Comparison of ENCODE assay signal across 1 cellular context in the genomic region with DNA sequence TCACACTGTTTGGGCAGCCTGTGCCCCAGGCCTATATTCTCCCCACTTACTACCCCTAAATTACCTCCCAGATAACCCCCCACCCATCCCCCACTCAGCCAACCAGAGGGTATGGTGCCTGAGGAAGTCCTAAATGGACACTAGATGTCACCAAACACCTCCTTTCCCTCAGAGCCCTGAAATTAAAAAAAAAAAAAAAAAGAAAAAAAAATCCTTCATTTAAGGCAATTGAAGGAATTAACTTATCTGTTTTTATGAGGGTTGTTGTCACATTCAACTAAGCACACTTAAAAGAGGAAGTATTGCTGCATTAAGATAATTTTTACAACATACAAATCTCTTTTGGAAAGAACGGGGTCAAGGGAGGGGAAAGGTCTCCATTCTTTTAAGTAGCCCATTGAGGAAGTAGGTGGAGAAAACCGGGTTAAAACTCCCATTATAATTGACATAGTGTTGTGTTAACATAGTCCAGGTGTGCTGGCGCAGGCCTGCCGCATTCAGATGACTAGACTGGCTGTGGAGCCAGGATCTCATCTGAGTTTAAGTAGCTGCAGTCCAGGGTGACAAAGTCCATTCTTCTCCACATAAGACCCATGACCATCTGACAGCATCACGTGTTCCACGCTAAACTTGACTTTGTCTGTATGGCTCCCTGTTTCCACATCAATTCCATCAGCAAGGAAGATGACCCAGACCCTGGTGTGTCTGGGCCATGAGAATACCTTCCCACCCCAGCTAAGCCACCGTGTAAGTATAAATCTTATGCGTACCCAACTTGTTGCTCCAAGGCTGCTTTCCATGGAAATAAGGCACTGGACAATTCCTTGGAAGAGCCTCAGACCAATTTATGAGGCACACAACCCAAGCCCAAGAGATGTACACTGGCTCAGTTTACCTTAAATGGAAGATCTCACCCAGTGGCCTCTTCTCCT.
TF ChIP-seq lines count a peak whose summit lies in the region.

No MANE protein-coding gene starts in this region.

TF ChIP-seq in HepG2, 621 proteins besides CTCF, POLR2A, EP300 and RAD21 (continues in another document):
- TF ChIP-seq SMC3 (IDR thresholded peaks at IDR 0.05; ENCODE audit: low read length) = peak; percentile 41; the same call in 1 of the 2 replicates
- no peak for TF ChIP-seq RBAK (CRISPR knock-in tag; IDR thresholded peaks at IDR 0.05)
- no peak for TF ChIP-seq ZNF563 (CRISPR knock-in tag; IDR thresholded peaks at IDR 0.05)
- TF ChIP-seq, protein P1, sequence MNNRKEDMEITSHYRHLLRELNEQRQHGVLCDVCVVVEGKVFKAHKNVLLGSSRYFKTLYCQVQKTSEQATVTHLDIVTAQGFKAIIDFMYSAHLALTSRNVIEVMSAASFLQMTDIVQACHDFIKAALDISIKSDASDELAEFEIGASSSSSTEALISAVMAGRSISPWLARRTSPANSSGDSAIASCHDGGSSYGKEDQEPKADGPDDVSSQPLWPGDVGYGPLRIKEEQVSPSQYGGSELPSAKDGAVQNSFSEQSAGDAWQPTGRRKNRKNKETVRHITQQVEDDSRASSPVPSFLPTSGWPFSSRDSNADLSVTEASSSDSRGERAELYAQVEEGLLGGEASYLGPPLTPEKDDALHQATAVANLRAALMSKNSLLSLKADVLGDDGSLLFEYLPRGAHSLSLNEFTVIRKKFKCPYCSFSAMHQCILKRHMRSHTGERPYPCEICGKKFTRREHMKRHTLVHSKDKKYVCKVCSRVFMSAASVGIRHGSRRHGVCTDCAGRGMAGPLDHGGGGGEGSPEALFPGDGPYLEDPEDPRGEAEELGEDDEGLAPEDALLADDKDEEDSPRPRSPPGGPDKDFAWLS (CRISPR knock-in tag; IDR thresholded peaks at IDR 0.05; ENCODE audit: borderline replicate concordance) = no peak
- TF ChIP-seq PCBP2 (optimal IDR thresholded peaks at IDR 0.05; ENCODE audit: low read depth, low read length, poor library complexity, severe bottlenecking) = no peak
- TF ChIP-seq NR2F1 (CRISPR knock-in tag; IDR thresholded peaks at IDR 0.05) = no peak
- TF ChIP-seq ZNF607 (CRISPR knock-in tag; IDR thresholded peaks at IDR 0.05; ENCODE audit: borderline replicate concordance) = no peak
- no peak for TF ChIP-seq SETDB1 (CRISPR knock-in tag; IDR thresholded peaks at IDR 0.05; ENCODE audit: borderline replicate concordance)
- TF ChIP-seq ZMYM2 (CRISPR knock-in tag; IDR thresholded peaks at IDR 0.05) = no peak
- TF ChIP-seq SP1 (IDR thresholded peaks at IDR 0.05) = no peak
- no peak for TF ChIP-seq SP1 (CRISPR knock-in tag; IDR thresholded peaks at IDR 0.05)
- no peak for TF ChIP-seq PPARG (CRISPR knock-in tag; conservative IDR thresholded peaks at IDR 0.05)
- TF ChIP-seq MTA3 (CRISPR knock-in tag; IDR thresholded peaks at IDR 0.05) = no peak
- no peak for TF ChIP-seq ZC3H4 (CRISPR knock-in tag; IDR thresholded peaks at IDR 0.05; ENCODE audit: borderline replicate concordance)
- TF ChIP-seq, protein P2, sequence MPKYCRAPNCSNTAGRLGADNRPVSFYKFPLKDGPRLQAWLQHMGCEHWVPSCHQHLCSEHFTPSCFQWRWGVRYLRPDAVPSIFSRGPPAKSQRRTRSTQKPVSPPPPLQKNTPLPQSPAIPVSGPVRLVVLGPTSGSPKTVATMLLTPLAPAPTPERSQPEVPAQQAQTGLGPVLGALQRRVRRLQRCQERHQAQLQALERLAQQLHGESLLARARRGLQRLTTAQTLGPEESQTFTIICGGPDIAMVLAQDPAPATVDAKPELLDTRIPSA (CRISPR knock-in tag; IDR thresholded peaks at IDR 0.05; ENCODE audit: borderline replicate concordance) = no peak
- TF ChIP-seq NR1H2 (CRISPR knock-in tag; IDR thresholded peaks at IDR 0.05; ENCODE audit: borderline replicate concordance, low read depth) = no peak
- TF ChIP-seq MEIS2 (CRISPR knock-in tag; IDR thresholded peaks at IDR 0.05) = 0 out of 2 replicates have a peak, but pooled peaks have one; percentile 41
- no peak for TF ChIP-seq ETV6 (CRISPR knock-in tag; conservative IDR thresholded peaks at IDR 0.05)
- TF ChIP-seq, protein P3, sequence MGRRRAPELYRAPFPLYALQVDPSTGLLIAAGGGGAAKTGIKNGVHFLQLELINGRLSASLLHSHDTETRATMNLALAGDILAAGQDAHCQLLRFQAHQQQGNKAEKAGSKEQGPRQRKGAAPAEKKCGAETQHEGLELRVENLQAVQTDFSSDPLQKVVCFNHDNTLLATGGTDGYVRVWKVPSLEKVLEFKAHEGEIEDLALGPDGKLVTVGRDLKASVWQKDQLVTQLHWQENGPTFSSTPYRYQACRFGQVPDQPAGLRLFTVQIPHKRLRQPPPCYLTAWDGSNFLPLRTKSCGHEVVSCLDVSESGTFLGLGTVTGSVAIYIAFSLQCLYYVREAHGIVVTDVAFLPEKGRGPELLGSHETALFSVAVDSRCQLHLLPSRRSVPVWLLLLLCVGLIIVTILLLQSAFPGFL (CRISPR knock-in tag; IDR thresholded peaks at IDR 0.05) = no peak
- no peak for TF ChIP-seq LCORL (IDR thresholded peaks at IDR 0.05)
- peak; percentile 46; the same call in 1 of the 2 replicates for TF ChIP-seq LCORL (CRISPR knock-in tag; IDR thresholded peaks at IDR 0.05)
- TF ChIP-seq NCOA1 (CRISPR knock-in tag; IDR thresholded peaks at IDR 0.05) = no peak
- no peak for TF ChIP-seq ATRX (CRISPR knock-in tag; IDR thresholded peaks at IDR 0.05; ENCODE audit: borderline replicate concordance)
- no peak for TF ChIP-seq ZNF160 (CRISPR knock-in tag; IDR thresholded peaks at IDR 0.05)
- TF ChIP-seq ZUFSP (CRISPR knock-in tag; IDR thresholded peaks at IDR 0.05; ENCODE audit: borderline replicate concordance) = no peak
- TF ChIP-seq SYNCRIP (IDR thresholded peaks at IDR 0.05; ENCODE audit: insufficient read depth, low read depth, low read length) = no peak
- 0 out of 2 replicates have a peak, but pooled peaks have one; percentile 15 for TF ChIP-seq THAP11 (CRISPR knock-in tag; IDR thresholded peaks at IDR 0.05)
- TF ChIP-seq ZMYM4 (CRISPR knock-in tag; IDR thresholded peaks at IDR 0.05) = peak; percentile 56; the same call in 1 of the 2 replicates
- no peak for TF ChIP-seq HMG20B (CRISPR knock-in tag; conservative IDR thresholded peaks at IDR 0.05)
- TF ChIP-seq RERE (CRISPR knock-in tag; IDR thresholded peaks at IDR 0.05; ENCODE audit: low read depth) = no peak
- 0 out of 2 replicates have a peak, but pooled peaks have one; percentile 59 for TF ChIP-seq ZNF614 (CRISPR knock-in tag; IDR thresholded peaks at IDR 0.05; ENCODE audit: borderline replicate concordance)
- no peak for TF ChIP-seq ZNF274 (CRISPR knock-in tag; IDR thresholded peaks at IDR 0.05)
- no peak for TF ChIP-seq ZNF713 (CRISPR knock-in tag; IDR thresholded peaks at IDR 0.05)
- no peak for TF ChIP-seq ZNF816 (CRISPR knock-in tag; IDR thresholded peaks at IDR 0.05; ENCODE audit: borderline replicate concordance)
- TF ChIP-seq FOXC1 (CRISPR knock-in tag; IDR thresholded peaks at IDR 0.05; ENCODE audit: borderline replicate concordance) = no peak
- no peak for TF ChIP-seq RORA (CRISPR knock-in tag; IDR thresholded peaks at IDR 0.05)
- no peak for TF ChIP-seq ZSCAN31 (CRISPR knock-in tag; IDR thresholded peaks at IDR 0.05; ENCODE audit: low read depth)
- TF ChIP-seq ZNF629 (CRISPR knock-in tag; conservative IDR thresholded peaks at IDR 0.05) = 0 out of 2 replicates have a peak, but pooled peaks have one; percentile 21
- TF ChIP-seq RAD51 (IDR thresholded peaks at IDR 0.05; ENCODE audit: borderline replicate concordance) = peak; percentile 79
- TF ChIP-seq, protein P4, sequence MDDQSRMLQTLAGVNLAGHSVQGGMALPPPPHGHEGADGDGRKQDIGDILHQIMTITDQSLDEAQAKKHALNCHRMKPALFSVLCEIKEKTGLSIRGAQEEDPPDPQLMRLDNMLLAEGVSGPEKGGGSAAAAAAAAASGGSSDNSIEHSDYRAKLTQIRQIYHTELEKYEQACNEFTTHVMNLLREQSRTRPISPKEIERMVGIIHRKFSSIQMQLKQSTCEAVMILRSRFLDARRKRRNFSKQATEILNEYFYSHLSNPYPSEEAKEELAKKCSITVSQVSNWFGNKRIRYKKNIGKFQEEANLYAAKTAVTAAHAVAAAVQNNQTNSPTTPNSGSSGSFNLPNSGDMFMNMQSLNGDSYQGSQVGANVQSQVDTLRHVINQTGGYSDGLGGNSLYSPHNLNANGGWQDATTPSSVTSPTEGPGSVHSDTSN (CRISPR knock-in tag; IDR thresholded peaks at IDR 0.05; ENCODE audit: borderline replicate concordance) = no peak
- no peak for TF ChIP-seq NAIF1 (CRISPR knock-in tag; IDR thresholded peaks at IDR 0.05; ENCODE audit: borderline replicate concordance)
- no peak for TF ChIP-seq ISX (CRISPR knock-in tag; conservative IDR thresholded peaks at IDR 0.05)
- TF ChIP-seq, protein P5, sequence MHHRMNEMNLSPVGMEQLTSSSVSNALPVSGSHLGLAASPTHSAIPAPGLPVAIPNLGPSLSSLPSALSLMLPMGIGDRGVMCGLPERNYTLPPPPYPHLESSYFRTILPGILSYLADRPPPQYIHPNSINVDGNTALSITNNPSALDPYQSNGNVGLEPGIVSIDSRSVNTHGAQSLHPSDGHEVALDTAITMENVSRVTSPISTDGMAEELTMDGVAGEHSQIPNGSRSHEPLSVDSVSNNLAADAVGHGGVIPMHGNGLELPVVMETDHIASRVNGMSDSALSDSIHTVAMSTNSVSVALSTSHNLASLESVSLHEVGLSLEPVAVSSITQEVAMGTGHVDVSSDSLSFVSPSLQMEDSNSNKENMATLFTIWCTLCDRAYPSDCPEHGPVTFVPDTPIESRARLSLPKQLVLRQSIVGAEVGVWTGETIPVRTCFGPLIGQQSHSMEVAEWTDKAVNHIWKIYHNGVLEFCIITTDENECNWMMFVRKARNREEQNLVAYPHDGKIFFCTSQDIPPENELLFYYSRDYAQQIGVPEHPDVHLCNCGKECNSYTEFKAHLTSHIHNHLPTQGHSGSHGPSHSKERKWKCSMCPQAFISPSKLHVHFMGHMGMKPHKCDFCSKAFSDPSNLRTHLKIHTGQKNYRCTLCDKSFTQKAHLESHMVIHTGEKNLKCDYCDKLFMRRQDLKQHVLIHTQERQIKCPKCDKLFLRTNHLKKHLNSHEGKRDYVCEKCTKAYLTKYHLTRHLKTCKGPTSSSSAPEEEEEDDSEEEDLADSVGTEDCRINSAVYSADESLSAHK (CRISPR knock-in tag; IDR thresholded peaks at IDR 0.05; ENCODE audit: borderline replicate concordance) = no peak
- no peak for TF ChIP-seq HNRNPK (IDR thresholded peaks at IDR 0.05; ENCODE audit: low read depth, low read length, poor library complexity, severe bottlenecking)
- TF ChIP-seq NONO (IDR thresholded peaks at IDR 0.05) = no peak
- TF ChIP-seq NONO (CRISPR knock-in tag; conservative IDR thresholded peaks at IDR 0.05) = 0 out of 2 replicates have a peak, but pooled peaks have one; percentile 38
